ENCODE assay signal across 19 cellular contexts in the genomic region with DNA sequence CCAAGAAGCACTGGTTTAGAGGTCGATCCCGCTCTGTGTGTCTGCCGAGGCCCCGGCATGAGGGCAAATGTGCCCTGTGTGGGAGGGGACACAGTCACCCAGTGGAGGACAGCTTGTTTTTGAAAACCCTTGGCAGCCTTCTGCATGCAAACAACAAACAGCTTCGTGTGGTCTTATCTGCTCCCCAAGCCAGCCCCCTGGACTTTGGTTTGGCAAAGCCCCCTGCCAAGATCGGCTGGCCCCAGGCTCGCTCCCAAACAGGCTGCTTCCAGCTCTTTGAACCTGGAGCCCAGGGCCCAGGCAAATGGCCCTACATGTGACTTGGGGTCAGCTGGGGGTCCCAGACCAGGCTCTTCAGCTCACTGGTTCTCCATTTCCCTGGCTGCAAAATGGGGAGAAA. TPM values are rescaled to one million over a fixed set of nuclear protein-coding genes. Genes with fewer than 3 reads are reported as not detected.
DNase-seq lines count a peak whose midpoint lies in the region; ATAC-seq, FAIRE-seq and TF ChIP-seq lines count a peak whose summit lies in the region.
"Had no signal": no experiment of that assay in that cellular context is flagged by ENCODE, and none has a peak within 500 bp of the region (broad histone marks: within the 10 kb centered on the region; RNA-seq: fewer than 3 reads in every experiment).

No MANE protein-coding gene starts in this region.

- intact Hi-C loops in vagina (cut with DNase I): no loop called here

- FAIRE-seq in RCC 7860 (lab: Jason Lieb, UNC): no peak
- FAIRE-seq: GM12878 had no signal

- H3K9me3 ChIP-seq in vagina: no peaks in the 10 kb centered on the region
- H3K9me3 ChIP-seq: BE2C, gastrocnemius medialis had no signal

- TF ChIP-seq CTCF in coronary artery (IDR thresholded peaks at IDR 0.05): no peak
- no peak for TF ChIP-seq CTCF in retinal pigment epithelial cell (conservative IDR thresholded peaks at IDR 0.05; ENCODE audit: low read depth, low read length)
- no peak for TF ChIP-seq CTCF in vagina (IDR thresholded peaks at IDR 0.05)
- TF ChIP-seq CTCF in foreskin fibroblast (IDR thresholded peaks at IDR 0.05; ENCODE audit: low read depth, low read length): no peak

- peaks cover 0 to 5% of the 10 kb centered on the region in 2 donors for H3K36me3 ChIP-seq in vagina
- H3K36me3 ChIP-seq: BE2C, gastrocnemius medialis had no signal

- peak; percentile 77 for DNase-seq in coronary artery (ENCODE audit: low spot score)
- no peak for DNase-seq in retinal pigment epithelial cell (ENCODE audit: low read depth)
- no peak for DNase-seq in vagina (ENCODE audit: extremely low spot score in 2 of 2)
- no peak for DNase-seq in RCC 7860 (ENCODE audit: low spot score)
- no peak for DNase-seq in foreskin fibroblast
- DNase-seq: activated CD4-positive, alpha-beta memory T cell treated with anti-CD3 and anti-CD28 coated beads, Interleukin-2, amount 10 ng/mL, durations not matched to agents 7 days and 5 days; activated T-cell treated with anti-CD3 and anti-CD28 coated beads, Interleukin-2, amount 50 U/mL, for 72 hours; BE2C; gastrocnemius medialis; GDM1; naive thymus-derived CD4-positive, alpha-beta T cell; NCI-H1694 treated with DMSO at 0.1 percent for 48 hours; NK-92 treated with Interleukin-12 subunit alpha and Interleukin-12 subunit beta, amount 100 ng/mL, for 24 hours; stimulated activated naive CD4-positive, alpha-beta T cell treated with Interleukin-2 at 50 U/mL for 16 hours; T-helper 1 cell had no signal

- H3K4me3 ChIP-seq in coronary artery (peak overlapping the region; percentile 90), retinal pigment epithelial cell (ENCODE audit: low read length) (peak overlapping the region; percentile 79), vagina (peak overlapping the region; percentile 0 to 65), foreskin fibroblast (ENCODE audit: low read depth in 1 of 2, low read length in 2 of 2) (peak overlapping the region in 1 of 2 donors; percentile 4)
- H3K4me3 ChIP-seq: GM12878 had no signal

- peak overlapping the region; percentile 95 to 96 for H3K27ac ChIP-seq in coronary artery
- peak overlapping the region; percentile 42 for H3K27ac ChIP-seq in layer of hippocampus (ENCODE audit: low read depth, low read length)
- peak overlapping the region; percentile 91 for H3K27ac ChIP-seq in vagina
- H3K27ac ChIP-seq: VCaP had no signal

- H3K4me1 ChIP-seq in vagina: peaks cover 85% of the 10 kb centered on the region

- no peak for TF ChIP-seq POLR2A in vagina (IDR thresholded peaks at IDR 0.05)

- H3K27me3 ChIP-seq in layer of hippocampus (ENCODE audit: control insufficient read depth, insufficient read depth, low read length): no peaks in the 10 kb centered on the region
- H3K27me3 ChIP-seq in vagina: no peaks in the 10 kb centered on the region
- H3K27me3 ChIP-seq: BE2C had no signal

- no peak for ATAC-seq in HG02840 (IDR thresholded peaks at IDR 0.05; ENCODE audit: low FRiP score, unreplicated experiment)
- ATAC-seq: activated T-cell treated with anti-CD3 and anti-CD28 coated beads, Interleukin-2, amount 50 U/mL, for 72 hours; gastrocnemius medialis; GM12878; naive thymus-derived CD4-positive, alpha-beta T cell had no signal

RNA-seq across cellular contexts. Expression of gene ELN, which starts 2.9 kb away (rescaled TPM):
- total RNA-seq in vagina: 38.3 TPM
- total RNA-seq: activated CD4-positive, alpha-beta memory T cell treated with anti-CD3 and anti-CD28 coated beads, Interleukin-2, amount 10 ng/mL, durations not matched to agents 7 days and 5 days; activated T-cell treated with anti-CD3 and anti-CD28 coated beads, Interleukin-2, amount 50 U/mL, for 72 hours had no signal

RNA-seq across cellular contexts. Expression of gene LIMK1, which starts 52.7 kb away (rescaled TPM):
- 28.2 TPM for total RNA-seq in vagina

Comparison
In these comparisons a context has a peak if more than half of its experiments do, and no peak if none do; other contexts are left out.
1. H3K27ac ChIP-seq: peak in every context shown above with its lines; median percentile 96 in coronary artery; 91 in vagina; 42 in layer of hippocampus.